ENCODE assay signal across 21 cellular contexts in the genomic region with DNA sequence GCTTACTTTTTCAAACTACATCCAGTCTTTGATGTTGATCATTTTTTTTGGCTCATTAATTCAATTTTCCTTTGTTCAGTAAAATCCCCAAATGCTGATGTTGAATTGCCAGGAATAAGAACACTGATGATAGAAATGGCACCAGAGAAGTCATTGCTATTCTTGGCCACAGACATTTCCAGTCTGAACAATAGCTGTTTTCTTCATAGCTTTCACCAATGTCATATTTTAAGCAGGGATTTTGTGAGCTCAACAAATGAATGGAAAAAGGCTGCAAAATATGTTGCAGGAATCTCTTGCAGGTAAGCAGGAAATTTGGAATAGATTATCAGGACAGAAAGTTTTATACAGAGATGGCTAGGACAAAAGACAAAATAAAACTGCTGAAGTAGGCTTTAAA. TPM values are rescaled to one million over a fixed set of nuclear protein-coding genes. Genes with fewer than 3 reads are reported as not detected.
"Had no signal": no experiment of that assay in that cellular context is flagged by ENCODE, and none has a peak within 500 bp of the region (broad histone marks: within the 10 kb centered on the region; RNA-seq: fewer than 3 reads in every experiment).

No MANE protein-coding gene starts in this region.

- H3K9me3 ChIP-seq: colonic mucosa, gastroesophageal sphincter, pancreas, prostate gland, sigmoid colon, tibial artery, upper lobe of left lung, uterus had no signal

- H3K4me3 ChIP-seq: colonic mucosa, gastroesophageal sphincter, pancreas, prostate gland, sigmoid colon, skin epidermis, tibial artery, upper lobe of left lung, uterus had no signal

- H3K4me1 ChIP-seq: colonic mucosa, gastroesophageal sphincter, pancreas, prostate gland, tibial artery, upper lobe of left lung, uterus had no signal

- ATAC-seq: gastroesophageal sphincter; naive thymus-derived CD8-positive, alpha-beta T cell; pancreas; stimulated activated effector memory CD8-positive, alpha-beta T cell treated with anti-CD3 and anti-CD28 coated beads, Interleukin-12 subunit alpha, Interleukin-12 subunit beta, amount 100 ng/mL, for 72 hours; stimulated activated naive CD8-positive, alpha-beta T cell treated with anti-CD3 and anti-CD28 coated beads, Interleukin-15, Interleukin-2, amounts not matched to agents 100 U/mL and 50 U/mL, for 24 hours had no signal

- H3K36me3 ChIP-seq: colonic mucosa, gastroesophageal sphincter, pancreas, prostate gland, sigmoid colon, tibial artery, upper lobe of left lung, uterus had no signal

- H3K27me3 ChIP-seq: colonic mucosa, gastroesophageal sphincter, pancreas, sigmoid colon, tibial artery, upper lobe of left lung, uterus had no signal

- DNase-seq: colonic mucosa; dermis blood vessel endothelial cell; effector CD4-positive, alpha-beta T cell; endodermal cell; foreskin fibroblast; kidney glomerular epithelial cell; mesendoderm; naive thymus-derived CD8-positive, alpha-beta T cell; occipital lobe; pancreas; sigmoid colon; stimulated activated CD4-positive, alpha-beta T cell treated with anti-CD3 and anti-CD28 coated beads, Interleukin-12 subunit alpha, Interleukin-12 subunit beta, amount 100 ng/mL, for 4 hours; stimulated activated naive CD8-positive, alpha-beta T cell treated with anti-CD3 and anti-CD28 coated beads, Interleukin-15, Interleukin-2, amounts not matched to agents 100 U/mL and 50 U/mL, for 24 hours; tibial artery; upper lobe of left lung; uterus had no signal

- H3K27ac ChIP-seq: colonic mucosa, gastroesophageal sphincter, pancreas, prostate gland, sigmoid colon, skin epidermis, tibial artery, upper lobe of left lung, uterus had no signal

RNA-seq across cellular contexts. Expression of a gene that starts 40.5 kb away (rescaled TPM):
- total RNA-seq: mononuclear cell; naive thymus-derived CD8-positive, alpha-beta T cell had no signal
- polyA plus RNA-seq: naive thymus-derived CD8-positive, alpha-beta T cell had no signal
